ENCODE assay signal across 20 cellular contexts in genomic region chr14:21020977-21021545, GRCh38. TPM values are rescaled to one million over a fixed set of nuclear protein-coding genes. Genes with fewer than 3 reads are reported as not detected.
DNase-seq lines count a peak whose midpoint lies in the region; ATAC-seq, FAIRE-seq and TF ChIP-seq lines count a peak whose summit lies in the region.
"Had no signal": no experiment of that assay in that cellular context is flagged by ENCODE, and none has a peak within 500 bp of the region (broad histone marks: within the 10 kb centered on the region; RNA-seq: fewer than 3 reads in every experiment).

No MANE protein-coding gene starts in this region.

- peaks cover 15% of the 10 kb centered on the region for H3K4me1 Mint-ChIP-seq in astrocyte (ENCODE audit: low read depth, unreplicated experiment)
- H3K4me1 Mint-ChIP-seq in endothelial cell (ENCODE audit: unreplicated experiment), result peaks cover 30% of the 10 kb centered on the region
- H3K4me1 Mint-ChIP-seq in activated T-cell treated with anti-CD3 and anti-CD28 coated beads, Interleukin-2, amount 50 U/mL, for 72 hours (ENCODE audit: low read depth), result peaks cover 10% of the 10 kb centered on the region

- no peak overlapping the region for H2BK12ac ChIP-seq in trophoblast cell (ENCODE audit: low read length)

- peaks cover 8% of the 10 kb centered on the region for H3K36me3 Mint-ChIP-seq in astrocyte (ENCODE audit: low read depth, unreplicated experiment)
- H3K36me3 Mint-ChIP-seq in endothelial cell (ENCODE audit: low read depth, unreplicated experiment), result peaks cover 29% of the 10 kb centered on the region
- no peaks in the 10 kb centered on the region for H3K36me3 Mint-ChIP-seq in activated T-cell treated with anti-CD3 and anti-CD28 coated beads, Interleukin-2, amount 50 U/mL, for 72 hours (ENCODE audit: insufficient read depth in 2 of 2)

- H3K27me3 ChIP-seq in astrocyte (ENCODE audit: insufficient read depth, low read length), result peaks cover 23% of the 10 kb centered on the region
- no peaks in the 10 kb centered on the region for H3K27me3 ChIP-seq in trophoblast cell (ENCODE audit: insufficient read depth, low read length)
- H3K27me3 ChIP-seq in BE2C, result no peaks in the 10 kb centered on the region

- no peak overlapping the region for H3K23ac ChIP-seq in trophoblast cell (ENCODE audit: low read length)

- DNase-seq in astrocyte (ENCODE audit: low read depth) (no peak), endothelial cell (ENCODE audit: low spot score) (no peak), trophoblast cell (peak; percentile 16 to 72), substantia nigra (lab: John Stamatoyannopoulos, UW) (no peak), BE2C (no peak)
- DNase-seq in stimulated activated naive CD4-positive, alpha-beta T cell (lab: John Stamatoyannopoulos, UW), result no peak
- DNase-seq in activated T-cell treated with anti-CD3 and anti-CD28 coated beads, Interleukin-2, amount 50 U/mL, for 72 hours, result no peak
- DNase-seq: DMS79 treated with DMSO at 0.1 percent for 48 hours; NCI-H1092 treated with DMSO at 0.1 percent for 48 hours; NCI-H146; NCI-H2081; NCI-H748 treated with DMSO at 0.1 percent for 48 hours; NK-92 treated with Interleukin-12 subunit alpha and Interleukin-12 subunit beta, amount 100 ng/mL, for 24 hours had no signal

- H3K79me1 ChIP-seq in trophoblast cell (ENCODE audit: low read length), result peaks cover 9% of the 10 kb centered on the region

- no peak overlapping the region for H2BK120ac ChIP-seq in trophoblast cell (ENCODE audit: insufficient read depth, low read length, poor library complexity)

- no CpG with 5 or more reads among the region's 5 CpGs for WGBS in trophoblast cell (ENCODE audit: extremely low coverage, insufficient coverage, insufficient read length)

- H3K4me2 ChIP-seq in astrocyte (ENCODE audit: low read length) (no peak overlapping the region), trophoblast cell (ENCODE audit: low read length) (no peak overlapping the region)

- H3K36me3 ChIP-seq in astrocyte (ENCODE audit: insufficient read depth, low read length), result no peaks in the 10 kb centered on the region
- peaks cover 0 to 10% of the 10 kb centered on the region in 2 experiments for H3K36me3 ChIP-seq in trophoblast cell (ENCODE audit: control insufficient read depth in 1 of 2, insufficient read depth in 2 of 2, low read length in 2 of 2)
- no peaks in the 10 kb centered on the region for H3K36me3 ChIP-seq in BE2C

- H3K9ac ChIP-seq in astrocyte (ENCODE audit: low read length) (no peak overlapping the region), trophoblast cell (ENCODE audit: low read length) (no peak overlapping the region)

- no peak overlapping the region for H2BK5ac ChIP-seq in trophoblast cell (ENCODE audit: low read depth, low read length, poor library complexity)

- no peak overlapping the region for H4K91ac ChIP-seq in trophoblast cell (ENCODE audit: low read depth, low read length)

- no peak for TF ChIP-seq CTCF in astrocyte (IDR thresholded peaks at IDR 0.05; ENCODE audit: insufficient read depth, low read depth, low read length)
- TF ChIP-seq CTCF in endothelial cell (IDR thresholded peaks at IDR 0.05; ENCODE audit: unreplicated experiment), result no peak
- TF ChIP-seq CTCF in BE2C (IDR thresholded peaks at IDR 0.05; ENCODE audit: low read depth, low read length), result no peak

- H3K27me3 Mint-ChIP-seq in astrocyte (ENCODE audit: low read depth, unreplicated experiment) (peaks cover 31% of the 10 kb centered on the region), endothelial cell (ENCODE audit: unreplicated experiment) (peaks cover 1% of the 10 kb centered on the region)
- peaks cover 19% of the 10 kb centered on the region for H3K27me3 Mint-ChIP-seq in activated T-cell treated with anti-CD3 and anti-CD28 coated beads, Interleukin-2, amount 50 U/mL, for 72 hours (ENCODE audit: low read depth)

- no peaks in the 10 kb centered on the region for H3K79me2 ChIP-seq in astrocyte (ENCODE audit: insufficient read depth, low read length)
- peaks cover 6% of the 10 kb centered on the region for H3K79me2 ChIP-seq in trophoblast cell (ENCODE audit: control insufficient read depth, insufficient read depth, low read length, poor library complexity)

- ATAC-seq in HG02852 (IDR thresholded peaks at IDR 0.05; ENCODE audit: unreplicated experiment), result no peak
- no peak for ATAC-seq in activated T-cell treated with anti-CD3 and anti-CD28 coated beads, Interleukin-2, amount 50 U/mL, for 72 hours (replicated peaks in 1 of 2)
- ATAC-seq: Right ventricle myocardium inferior had no signal

- H3K9me3 ChIP-seq in astrocyte (ENCODE audit: insufficient read depth, low read depth, low read length) (no peaks in the 10 kb centered on the region), trophoblast cell (ENCODE audit: insufficient read depth, low read depth, low read length) (no peaks in the 10 kb centered on the region), BE2C (no peaks in the 10 kb centered on the region)

- H4K8ac ChIP-seq in trophoblast cell (ENCODE audit: low read depth, low read length), result no peak overlapping the region

- H2AFZ ChIP-seq in astrocyte (ENCODE audit: low read depth, low read length), result no peak overlapping the region
- H2AFZ ChIP-seq in trophoblast cell (ENCODE audit: insufficient read depth, low read length, poor library complexity), result no peak overlapping the region

- H3K9me3 Mint-ChIP-seq in astrocyte (ENCODE audit: unreplicated experiment), result peaks cover 5% of the 10 kb centered on the region
- H3K9me3 Mint-ChIP-seq in endothelial cell (ENCODE audit: unreplicated experiment), result no peaks in the 10 kb centered on the region
- no peaks in the 10 kb centered on the region for H3K9me3 Mint-ChIP-seq in activated T-cell treated with anti-CD3 and anti-CD28 coated beads, Interleukin-2, amount 50 U/mL, for 72 hours

- no peak overlapping the region for H4K12ac ChIP-seq in trophoblast cell (ENCODE audit: low read depth, low read length)

- H3K4me3 Mint-ChIP-seq in astrocyte (ENCODE audit: unreplicated experiment) (peak overlapping the region; percentile 40), endothelial cell (ENCODE audit: unreplicated experiment) (peak overlapping the region; percentile 39)
- H3K4me3 Mint-ChIP-seq in activated T-cell treated with anti-CD3 and anti-CD28 coated beads, Interleukin-2, amount 50 U/mL, for 72 hours, result no peak overlapping the region
- H3K4me3 Mint-ChIP-seq: CD14-positive monocyte had no signal

- peaks cover 11% of the 10 kb centered on the region for H3K4me1 ChIP-seq in astrocyte (ENCODE audit: insufficient read depth, low read length)
- H3K4me1 ChIP-seq in trophoblast cell (ENCODE audit: control insufficient read depth in 1 of 2, insufficient read depth in 2 of 2, low read length in 2 of 2), result peaks cover 17 to 21% of the 10 kb centered on the region in 2 experiments
- H3K4me1 ChIP-seq in BE2C, result no peaks in the 10 kb centered on the region

- no peak overlapping the region for H3K4ac ChIP-seq in trophoblast cell (ENCODE audit: low read depth, low read length)

- no peaks in the 10 kb centered on the region for H4K20me1 ChIP-seq in astrocyte (ENCODE audit: insufficient read depth, low read length)

- H3K27ac ChIP-seq in astrocyte (ENCODE audit: low read depth, low read length) (no peak overlapping the region), trophoblast cell (ENCODE audit: low read depth, low read length) (no peak overlapping the region), substantia nigra (ENCODE audit: low read depth, low read length, poor library complexity, severe bottlenecking) (peak overlapping the region; percentile 32)

- no peak for FAIRE-seq in astrocyte (lab: Jason Lieb, UNC)
- FAIRE-seq: RCC 7860 had no signal

- H3K27ac Mint-ChIP-seq in astrocyte (ENCODE audit: unreplicated experiment) (no peak overlapping the region), endothelial cell (ENCODE audit: unreplicated experiment) (no peak overlapping the region)
- H3K27ac Mint-ChIP-seq in activated T-cell treated with anti-CD3 and anti-CD28 coated beads, Interleukin-2, amount 50 U/mL, for 72 hours, result no peak overlapping the region
- H3K27ac Mint-ChIP-seq: CD14-positive monocyte had no signal

- no peak overlapping the region for H3K4me3 ChIP-seq in astrocyte (ENCODE audit: insufficient read depth, low read depth, low read length)
- H3K4me3 ChIP-seq in trophoblast cell (ENCODE audit: low read depth, low read length), result no peak overlapping the region
- no peak overlapping the region for H3K4me3 ChIP-seq in BE2C (ENCODE audit: low read depth, low read length)

- H2AK5ac ChIP-seq in trophoblast cell (ENCODE audit: low read length), result no peak overlapping the region

- no peak overlapping the region for H3K18ac ChIP-seq in trophoblast cell (ENCODE audit: low read length)

- H3K14ac ChIP-seq in trophoblast cell (ENCODE audit: low read length), result no peak overlapping the region

RNA-seq across cellular contexts. Expression of gene NDRG2, which starts 3.8 kb away (rescaled TPM):
- 11.8 and 12.6 TPM in 2 replicates for total RNA-seq in astrocyte
- 45.9 TPM for total RNA-seq in endothelial cell (ENCODE audit: unreplicated experiment)
- 18.2 and 19.0 TPM in 2 replicates for polyA plus RNA-seq in trophoblast cell (2013)
- polyA plus RNA-seq in BE2C (2012; ENCODE audit: insufficient read depth, insufficient read length, low read depth), result 71.7 TPM
- 1 to 10 TPM; 4.0 to 6.3 TPM for total RNA-seq in activated T-cell treated with anti-CD3 and anti-CD28 coated beads, Interleukin-2, amount 50 U/mL, for 72 hours

RNA-seq across cellular contexts. Expression of gene TPPP2, which starts 9.0 kb away (rescaled TPM):
- total RNA-seq in astrocyte (not detected in 2 replicates), endothelial cell (ENCODE audit: unreplicated experiment) (0.62 TPM)
- not detected in 2 replicates for polyA plus RNA-seq in trophoblast cell (2013)
- not detected for polyA plus RNA-seq in BE2C (2012; ENCODE audit: insufficient read depth, insufficient read length, low read depth)
- total RNA-seq in activated T-cell treated with anti-CD3 and anti-CD28 coated beads, Interleukin-2, amount 50 U/mL, for 72 hours, result not detected
- total RNA-seq: H4, LHCN-M2, NCI-H460 had no signal
- polyA plus RNA-seq: CD14-positive monocyte had no signal

RNA-seq across cellular contexts. Expression of gene RNASE13, which starts 13.5 kb away (rescaled TPM):
- not detected in 2 replicates for total RNA-seq in astrocyte
- not detected for total RNA-seq in endothelial cell (ENCODE audit: unreplicated experiment)
- polyA plus RNA-seq in trophoblast cell (2013), result not detected in 2 replicates
- polyA plus RNA-seq in BE2C (2012; ENCODE audit: insufficient read depth, insufficient read length, low read depth), result not detected
- total RNA-seq in activated T-cell treated with anti-CD3 and anti-CD28 coated beads, Interleukin-2, amount 50 U/mL, for 72 hours, result not detected
- total RNA-seq: H4, LHCN-M2, NCI-H460, Right ventricle myocardium inferior had no signal
- polyA plus RNA-seq: CD14-positive monocyte had no signal

RNA-seq across cellular contexts. Expression of gene RNASE7, which starts 21.1 kb away (rescaled TPM):
- 0.19 TPM in 1 of 2 replicates, not detected in the other for total RNA-seq in astrocyte
- not detected for total RNA-seq in endothelial cell (ENCODE audit: unreplicated experiment)
- polyA plus RNA-seq in trophoblast cell (2013), result 0.38 and 0.49 TPM in 2 replicates
- not detected for polyA plus RNA-seq in BE2C (2012; ENCODE audit: insufficient read depth, insufficient read length, low read depth)
- not detected for total RNA-seq in activated T-cell treated with anti-CD3 and anti-CD28 coated beads, Interleukin-2, amount 50 U/mL, for 72 hours
- total RNA-seq: H4, LHCN-M2, NCI-H460, Right ventricle myocardium inferior had no signal
- polyA plus RNA-seq: CD14-positive monocyte had no signal

RNA-seq across cellular contexts. Expression of gene SLC39A2, which starts 22.0 kb away (rescaled TPM):
- 0.30 TPM in 1 of 2 replicates, not detected in the other for total RNA-seq in astrocyte
- not detected for total RNA-seq in endothelial cell (ENCODE audit: unreplicated experiment)
- polyA plus RNA-seq in trophoblast cell (2013), result 0.77 and 0.78 TPM in 2 replicates
- polyA plus RNA-seq in BE2C (2012; ENCODE audit: insufficient read depth, insufficient read length, low read depth), result not detected
- total RNA-seq in activated T-cell treated with anti-CD3 and anti-CD28 coated beads, Interleukin-2, amount 50 U/mL, for 72 hours, result under 1 TPM; 0.58 to 0.96 TPM
- total RNA-seq: H4, LHCN-M2, NCI-H460, Right ventricle myocardium inferior had no signal
- polyA plus RNA-seq: CD14-positive monocyte had no signal

Comparison
In these comparisons a context has a peak if more than half of its experiments do, and no peak if none do; other contexts are left out.
1. DNase-seq: peak in trophoblast cell (2 of 2); none in astrocyte (single experiment), endothelial cell (single experiment), substantia nigra (0 of 49), stimulated activated naive CD4-positive, alpha-beta T cell (0 of 6), BE2C (single experiment) and activated T-cell treated with anti-CD3 and anti-CD28 coated beads, Interleukin-2, amount 50 U/mL, for 72 hours (0 of 2).
2. H3K4me3 Mint-ChIP-seq: peak in astrocyte (single experiment) and endothelial cell (single experiment); none in activated T-cell treated with anti-CD3 and anti-CD28 coated beads, Interleukin-2, amount 50 U/mL, for 72 hours (0 of 2).